ENCODE assay signal across 8 cellular contexts in genomic region chr7:116210345-116211005, GRCh38. TPM values are rescaled to one million over a fixed set of nuclear protein-coding genes. Genes with fewer than 3 reads are reported as not detected.
DNase-seq lines count a peak whose midpoint lies in the region; ATAC-seq, FAIRE-seq and TF ChIP-seq lines count a peak whose summit lies in the region.

A gene with protein sequence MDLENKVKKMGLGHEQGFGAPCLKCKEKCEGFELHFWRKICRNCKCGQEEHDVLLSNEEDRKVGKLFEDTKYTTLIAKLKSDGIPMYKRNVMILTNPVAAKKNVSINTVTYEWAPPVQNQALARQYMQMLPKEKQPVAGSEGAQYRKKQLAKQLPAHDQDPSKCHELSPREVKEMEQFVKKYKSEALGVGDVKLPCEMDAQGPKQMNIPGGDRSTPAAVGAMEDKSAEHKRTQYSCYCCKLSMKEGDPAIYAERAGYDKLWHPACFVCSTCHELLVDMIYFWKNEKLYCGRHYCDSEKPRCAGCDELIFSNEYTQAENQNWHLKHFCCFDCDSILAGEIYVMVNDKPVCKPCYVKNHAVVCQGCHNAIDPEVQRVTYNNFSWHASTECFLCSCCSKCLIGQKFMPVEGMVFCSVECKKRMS (plus strand): TSS chr7:116210539. CDS start chr7:116210708, 169 bp downstream.

- H3K4me3 ChIP-seq in choroid plexus epithelial cell (ENCODE audit: low read depth, low read length) (peak within 1 kb of the TSS; percentile 83), liver (ENCODE audit: low read depth in 1 of 3, low read length in 3 of 3) (peak within 1 kb of the TSS; percentile 83 to 89 (median 86))

- peak; percentile 90 for ATAC-seq in GM18498 (IDR thresholded peaks at IDR 0.05; ENCODE audit: unreplicated experiment)
- ATAC-seq in HG02588 (IDR thresholded peaks at IDR 0.05; ENCODE audit: unreplicated experiment): peak; percentile 90

- peak; percentile 9 for DNase-seq in NCI-H1436 treated with DMSO at 0.1 percent for 48 hours (lab: John Stamatoyannopoulos, UW)
- peak; percentile 30 for DNase-seq in activated CD4-positive, CD25-positive, alpha-beta regulatory T cell treated with anti-CD3 and anti-CD28 coated beads, Interleukin-2, amount 50 U/mL, for 16 hours (ENCODE audit: low read depth, low spot score)
- peak; percentile 72 for DNase-seq in choroid plexus epithelial cell (ENCODE audit: low read depth)
- DNase-seq in stimulated activated CD4-positive, alpha-beta T cell treated with anti-CD3 and anti-CD28 coated beads, TNF-alpha, amount 100 ng/mL, for 4 hours (ENCODE audit: low read depth in 3 of 3): peak; percentile 23 to 52 (median 36)
- no peak for DNase-seq in D721Med (ENCODE audit: insufficient read length, low spot score)

- peak within 1 kb of the TSS; percentile 63 to 82 for H3K27ac ChIP-seq in liver (ENCODE audit: low read depth in 1 of 2, low read length in 2 of 2)

- peak within 1 kb of the TSS; percentile 60 to 87 for H3K9ac ChIP-seq in liver (ENCODE audit: low read depth in 1 of 2, low read length in 2 of 2)

- H3K4me1 ChIP-seq in liver (ENCODE audit: control insufficient read depth in 4 of 4, insufficient read depth in 4 of 4, low read length in 3 of 4): peaks cover 0 to 8% (median 2%) of the 10 kb centered on the region in 4 donors

- no peak for FAIRE-seq in D721Med (lab: Jason Lieb, UNC)

- no peak for TF ChIP-seq CTCF in choroid plexus epithelial cell (conservative IDR thresholded peaks at IDR 0.05; ENCODE audit: low read depth, low read length)
- TF ChIP-seq CTCF in liver (IDR thresholded peaks at IDR 0.05; ENCODE audit: low read depth, low read length, missing input control): no peak
- TF ChIP-seq CTCF in D721Med (IDR thresholded peaks at IDR 0.05; ENCODE audit: insufficient read depth, missing control alignments): no peak

- TF ChIP-seq RAD21 in liver (IDR thresholded peaks at IDR 0.05): no peak

- no peaks in the 10 kb centered on the region for H3K36me3 ChIP-seq in liver (ENCODE audit: control insufficient read depth in 4 of 4, insufficient read depth in 3 of 4, low read depth in 1 of 4, low read length in 3 of 4)

- no peaks in the 10 kb centered on the region for H3K9me3 ChIP-seq in liver (ENCODE audit: control insufficient read depth in 4 of 4, low read length in 3 of 4)

- no peaks in the 10 kb centered on the region for H3K27me3 ChIP-seq in liver (ENCODE audit: control insufficient read depth in 4 of 4, insufficient read depth in 4 of 4, low read length in 3 of 4)

- 1% methylated on average over 83 of the region's 83 CpGs for WGBS in liver

TF ChIP-seq in liver, 16 proteins besides CTCF, POLR2A, EP300 and RAD21:
- TF ChIP-seq FOXA1 (IDR thresholded peaks at IDR 0.05) (no peak), RXRA (IDR thresholded peaks at IDR 0.05) (no peak), GABPA (IDR thresholded peaks at IDR 0.05 in 1 of 2, conservative IDR thresholded peaks at IDR 0.05 in 1 of 2) (peak in 1 of 2 donors; percentile 16), MAX (IDR thresholded peaks at IDR 0.05) (no peak), HNF4A (conservative IDR thresholded peaks at IDR 0.05) (no peak), YY1 (IDR thresholded peaks at IDR 0.05) (no peak), NR2F2 (IDR thresholded peaks at IDR 0.05) (no peak)
- TF ChIP-seq, protein P1, sequence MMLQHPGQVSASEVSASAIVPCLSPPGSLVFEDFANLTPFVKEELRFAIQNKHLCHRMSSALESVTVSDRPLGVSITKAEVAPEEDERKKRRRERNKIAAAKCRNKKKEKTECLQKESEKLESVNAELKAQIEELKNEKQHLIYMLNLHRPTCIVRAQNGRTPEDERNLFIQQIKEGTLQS (IDR thresholded peaks at IDR 0.05): no peak

RNA-seq across cellular contexts. Expression of the gene that starts here (rescaled TPM):
- total RNA-seq in liver: 10 to 100 TPM in 1 of 2 donors, 1 to 10 TPM in 1; 9.2 to 11.8 TPM
- 1 to 10 TPM; 5.7 to 5.8 TPM for polyA plus RNA-seq in liver
